15 cellular contexts compared by ENCODE assay signal in the genomic region with DNA sequence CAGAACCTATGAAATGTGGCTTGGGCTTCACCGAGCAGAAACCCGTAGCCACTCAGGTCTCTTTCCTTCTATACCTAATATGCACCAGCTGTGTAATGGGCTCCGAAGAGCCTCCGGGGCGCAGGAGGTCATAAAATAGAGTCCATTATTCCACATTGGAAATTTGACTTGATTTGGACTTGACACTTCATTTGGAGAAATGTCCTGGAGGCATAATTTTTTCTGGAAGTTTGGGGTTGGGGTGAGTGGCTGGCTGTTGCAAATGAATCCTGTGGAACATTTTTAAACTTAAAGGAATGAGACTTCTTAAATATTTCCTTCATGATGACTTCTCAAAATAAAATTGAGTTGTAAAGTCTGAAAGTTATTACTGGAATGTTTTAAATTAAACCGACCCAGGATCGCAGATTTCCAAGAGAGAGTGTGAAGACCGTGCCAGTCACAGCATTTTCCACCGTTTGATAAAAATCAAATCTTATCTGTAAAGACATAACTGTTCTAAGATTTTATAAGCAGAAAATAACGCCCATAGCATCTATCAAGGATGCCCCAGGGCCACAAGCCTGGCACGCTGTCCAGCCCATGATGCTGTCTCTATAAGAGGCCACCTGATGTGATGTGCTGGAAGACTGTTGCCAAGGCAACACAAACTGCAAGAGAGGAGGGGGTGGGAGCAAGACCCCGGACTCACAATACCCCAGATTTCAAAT.
DNase-seq lines count a peak whose midpoint lies in the region; ATAC-seq and TF ChIP-seq lines count a peak whose summit lies in the region.
"Had no signal": no experiment of that assay in that cellular context is flagged by ENCODE, and none has a peak within 500 bp of the region (broad histone marks: within the 10 kb centered on the region; RNA-seq: fewer than 3 reads in every experiment).

No MANE protein-coding gene starts in this region.

- no peak overlapping the region for H3K9ac ChIP-seq in neural cell (ENCODE audit: low read length)
- H3K9ac ChIP-seq: BLaER1, GM23248 had no signal

- no peaks in the 10 kb centered on the region for H3K79me2 ChIP-seq in neural cell (replicated peaks; ENCODE audit: insufficient read depth, low read length)

- TF ChIP-seq EP300 in neural cell (conservative IDR thresholded peaks at IDR 0.05; ENCODE audit: poor library complexity, severe bottlenecking): no peak

- no peaks in the 10 kb centered on the region for H4K20me1 ChIP-seq in neural cell (ENCODE audit: insufficient read depth)
- H4K20me1 ChIP-seq: BLaER1 had no signal

- TF ChIP-seq RAD21 in neural cell (conservative IDR thresholded peaks at IDR 0.05): no peak

- no peaks in the 10 kb centered on the region for H3K9me2 ChIP-seq in neural cell (ENCODE audit: insufficient read depth, low read length)

- TF ChIP-seq CTCF in neural cell (IDR thresholded peaks at IDR 0.05; ENCODE audit: poor library complexity, severe bottlenecking): no peak

- no peak overlapping the region for H2AFZ ChIP-seq in neural cell (ENCODE audit: low read depth, low read length)
- H2AFZ ChIP-seq: GM23248 had no signal

- peaks cover 6% of the 10 kb centered on the region for H3F3A ChIP-seq in neural cell (ENCODE audit: insufficient read depth, low read length, poor library complexity, severe bottlenecking)

- H3K27ac ChIP-seq in neural cell (ENCODE audit: low read length): peak overlapping the region; percentile 31
- H3K27ac ChIP-seq: BLaER1, GM23248 had no signal

- peak overlapping the region; percentile 33 for H3K4me2 ChIP-seq in neural cell (ENCODE audit: low read length)

- no peaks in the 10 kb centered on the region for H3K27me3 ChIP-seq in neural cell (ENCODE audit: insufficient read depth, low read depth, low read length)
- H3K27me3 ChIP-seq: BLaER1 had no signal

- DNase-seq in EH (ENCODE audit: low read depth) (peak; percentile 77), NCI-H69 (lab: John Stamatoyannopoulos, UW) (peak; percentile 33), NCI-H1436 treated with DMSO at 0.1 percent for 48 hours (lab: John Stamatoyannopoulos, UW) (no peak), C1 segment of cervical spinal cord (lab: John Stamatoyannopoulos, UW) (no peak)
- DNase-seq: Calu3; CD4-positive, alpha-beta T cell; COR-L47; DMS53; DMS79 treated with DMSO at 0.1 percent for 48 hours; GM23248; H7; HCEC 1CT had no signal

- H3K36me3 ChIP-seq in neural cell (ENCODE audit: insufficient read depth, low read length): no peaks in the 10 kb centered on the region
- H3K36me3 ChIP-seq: BLaER1 had no signal

- ATAC-seq in GM18868 (IDR thresholded peaks at IDR 0.05; ENCODE audit: unreplicated experiment): no peak

- peak overlapping the region; percentile 8 for H3K4me3 ChIP-seq in neural cell (ENCODE audit: low read length)
- H3K4me3 ChIP-seq: BLaER1, GM23248 had no signal

- H3K9me3 ChIP-seq in neural cell (ENCODE audit: low read length): no peaks in the 10 kb centered on the region
- H3K9me3 ChIP-seq: BLaER1 had no signal

TF ChIP-seq in neural cell, 6 proteins besides CTCF, POLR2A, EP300 and RAD21:
- TF ChIP-seq EZH2 (IDR thresholded peaks at IDR 0.05; ENCODE audit: borderline replicate concordance, insufficient read depth, low read length, poor library complexity, severe bottlenecking) (no peak), MXI1 (conservative IDR thresholded peaks at IDR 0.05; ENCODE audit: poor library complexity, severe bottlenecking) (no peak), POLR2AphosphoS5 (IDR thresholded peaks at IDR 0.05) (no peak), TAF1 (IDR thresholded peaks at IDR 0.05; ENCODE audit: low read depth) (no peak), SMC3 (conservative IDR thresholded peaks at IDR 0.05; ENCODE audit: poor library complexity) (no peak)
- TF ChIP-seq, protein P1, sequence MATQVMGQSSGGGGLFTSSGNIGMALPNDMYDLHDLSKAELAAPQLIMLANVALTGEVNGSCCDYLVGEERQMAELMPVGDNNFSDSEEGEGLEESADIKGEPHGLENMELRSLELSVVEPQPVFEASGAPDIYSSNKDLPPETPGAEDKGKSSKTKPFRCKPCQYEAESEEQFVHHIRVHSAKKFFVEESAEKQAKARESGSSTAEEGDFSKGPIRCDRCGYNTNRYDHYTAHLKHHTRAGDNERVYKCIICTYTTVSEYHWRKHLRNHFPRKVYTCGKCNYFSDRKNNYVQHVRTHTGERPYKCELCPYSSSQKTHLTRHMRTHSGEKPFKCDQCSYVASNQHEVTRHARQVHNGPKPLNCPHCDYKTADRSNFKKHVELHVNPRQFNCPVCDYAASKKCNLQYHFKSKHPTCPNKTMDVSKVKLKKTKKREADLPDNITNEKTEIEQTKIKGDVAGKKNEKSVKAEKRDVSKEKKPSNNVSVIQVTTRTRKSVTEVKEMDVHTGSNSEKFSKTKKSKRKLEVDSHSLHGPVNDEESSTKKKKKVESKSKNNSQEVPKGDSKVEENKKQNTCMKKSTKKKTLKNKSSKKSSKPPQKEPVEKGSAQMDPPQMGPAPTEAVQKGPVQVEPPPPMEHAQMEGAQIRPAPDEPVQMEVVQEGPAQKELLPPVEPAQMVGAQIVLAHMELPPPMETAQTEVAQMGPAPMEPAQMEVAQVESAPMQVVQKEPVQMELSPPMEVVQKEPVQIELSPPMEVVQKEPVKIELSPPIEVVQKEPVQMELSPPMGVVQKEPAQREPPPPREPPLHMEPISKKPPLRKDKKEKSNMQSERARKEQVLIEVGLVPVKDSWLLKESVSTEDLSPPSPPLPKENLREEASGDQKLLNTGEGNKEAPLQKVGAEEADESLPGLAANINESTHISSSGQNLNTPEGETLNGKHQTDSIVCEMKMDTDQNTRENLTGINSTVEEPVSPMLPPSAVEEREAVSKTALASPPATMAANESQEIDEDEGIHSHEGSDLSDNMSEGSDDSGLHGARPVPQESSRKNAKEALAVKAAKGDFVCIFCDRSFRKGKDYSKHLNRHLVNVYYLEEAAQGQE (IDR thresholded peaks at IDR 0.05; ENCODE audit: borderline replicate concordance): no peak
TF ChIP-seq in neural cell: peak in this region for 0.

Comparison
In these comparisons a context has a peak if more than half of its experiments do, and no peak if none do; other contexts are left out.
1. DNase-seq: peak in EH (single experiment) and NCI-H69 (single experiment); none in NCI-H1436 treated with DMSO at 0.1 percent for 48 hours (single experiment) and C1 segment of cervical spinal cord (0 of 14).